In the genomic region with DNA sequence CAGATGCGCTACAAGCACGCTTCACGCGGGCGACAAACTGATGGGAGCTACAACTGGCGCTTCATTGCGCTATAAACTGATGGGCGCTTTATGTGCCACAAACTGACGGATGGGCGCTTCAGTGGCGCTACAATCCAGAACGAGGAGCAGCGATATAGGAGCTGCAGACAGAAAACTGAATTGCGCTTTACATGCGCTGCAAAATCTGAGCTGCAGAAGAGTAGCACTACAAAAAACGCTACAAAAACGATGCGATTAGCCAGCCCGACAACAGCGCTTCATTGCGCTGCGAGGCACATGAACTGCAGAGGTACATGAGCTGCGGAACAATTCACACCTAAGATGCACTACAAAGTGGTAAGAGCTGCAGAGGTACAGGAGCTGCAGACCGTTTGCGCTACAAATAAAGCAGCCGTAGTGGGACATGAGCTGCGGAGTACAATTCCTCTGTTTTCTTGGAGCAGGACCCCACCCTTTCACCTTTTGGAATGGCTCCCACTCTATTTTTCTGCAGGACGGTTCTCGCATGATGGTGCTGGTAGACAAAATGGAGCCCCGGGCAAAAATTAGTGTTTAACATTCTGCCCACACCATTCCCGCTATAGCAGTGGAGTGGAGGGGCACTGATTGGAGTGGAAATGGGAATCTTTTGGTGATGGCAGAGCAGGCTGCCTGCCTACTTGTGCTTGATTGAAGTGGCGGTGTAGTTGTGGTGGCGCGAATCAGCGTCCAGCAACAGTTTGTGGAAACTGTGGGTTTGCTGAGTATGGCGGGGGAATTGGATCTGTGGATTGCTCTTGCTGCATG, we compare ENCODE assay signal across 8 cellular contexts. TPM values are rescaled to one million over a fixed set of nuclear protein-coding genes. Genes with fewer than 3 reads are reported as not detected.
DNase-seq lines count a peak whose midpoint lies in the region; ATAC-seq, FAIRE-seq and TF ChIP-seq lines count a peak whose summit lies in the region.

No MANE protein-coding gene starts in this region.

- 50 to 52% methylated on average over 36 of the region's 36 CpGs for WGBS in lung, 2 donors

- peak overlapping the region; percentile 28 for H3K4me3 ChIP-seq in lung

- TF ChIP-seq CTCF in 22Rv1 (IDR thresholded peaks at IDR 0.05) (no peak), lung (IDR thresholded peaks at IDR 0.05; ENCODE audit: control extremely low read depth, extremely low read depth) (no peak)

- DNase-seq in GM12891 (ENCODE audit: insufficient read length, low spot score) (no peak), SHP77 treated with DMSO at 0.1 percent for 48 hours (lab: John Stamatoyannopoulos, UW) (peak; percentile 51), lung (ENCODE audit: low spot score) (no peak), substantia nigra (lab: John Stamatoyannopoulos, UW) (peak in 13 of 49 donors; percentile 6 to 46 (median 19)), NOMO-1 treated with DMSO at 0.1 percent for 48 hours (lab: John Stamatoyannopoulos, UW; ENCODE audit: unreplicated experiment) (no peak)
- peak; percentile 36 for DNase-seq in central memory CD4-positive, alpha-beta T cell

- H3K9me3 ChIP-seq in lung (ENCODE audit: control insufficient read depth in 2 of 2, insufficient read depth in 1 of 2, low read length in 1 of 2), result peaks cover 0 to 2% of the 10 kb centered on the region in 2 donors

- no peak for ATAC-seq in lung (ENCODE audit: insufficient read depth, low FRiP score)
- ATAC-seq in GM21515 (IDR thresholded peaks at IDR 0.05; ENCODE audit: unreplicated experiment), result no peak

- H3K27me3 ChIP-seq in lung (ENCODE audit: control insufficient read depth, insufficient read depth), result no peaks in the 10 kb centered on the region

- no peaks in the 10 kb centered on the region for H3K36me3 ChIP-seq in lung (ENCODE audit: control insufficient read depth in 2 of 2, insufficient read depth in 2 of 2, low read length in 2 of 2)

- H3K4me1 ChIP-seq in lung (ENCODE audit: control insufficient read depth in 2 of 2, insufficient read depth in 2 of 2, low read length in 2 of 2), result peaks cover 0 to 3% of the 10 kb centered on the region in 2 donors

- H3K27ac ChIP-seq in 22Rv1, result peak overlapping the region; percentile 93
- peak overlapping the region in 1 of 2 donors; percentile 20 for H3K27ac ChIP-seq in lung (ENCODE audit: low read depth in 1 of 2, low read length in 1 of 2)
- H3K27ac ChIP-seq in substantia nigra (ENCODE audit: low read depth, low read length, poor library complexity, severe bottlenecking), result peak overlapping the region; percentile 63

- TF ChIP-seq POLR2A in GM12891 (IDR thresholded peaks at IDR 0.05; ENCODE audit: low read depth, low read length), result no peak; the same call in 1 of the 2 replicates

- peak; percentile 65 for FAIRE-seq in GM12891 (lab: Jason Lieb, UNC)

TF ChIP-seq in GM12891, 5 proteins besides CTCF, POLR2A, EP300 and RAD21:
- TF ChIP-seq POLR2AphosphoS5 (IDR thresholded peaks at IDR 0.05; ENCODE audit: low read depth, low read length) (no peak; the same call in 1 of the 2 replicates), TAF1 (IDR thresholded peaks at IDR 0.05; ENCODE audit: low read depth, low read length) (no peak), PAX5 (IDR thresholded peaks at IDR 0.05; ENCODE audit: insufficient read depth, low read length, severe bottlenecking) (no peak), SPI1 (IDR thresholded peaks at IDR 0.05; ENCODE audit: low read depth, low read length) (no peak), POU2F2 (IDR thresholded peaks at IDR 0.05; ENCODE audit: low read depth, low read length) (no peak)

RNA-seq across cellular contexts. Expression of gene SGCE, which starts 1.2 kb away (rescaled TPM):
- polyA plus RNA-seq in GM12891 (2012; ENCODE audit: low read depth, missing spikeins), result 17.4 TPM
- total RNA-seq in lung, result 100 to 1,000 TPM in 1 of 2 donors, 10 to 100 TPM in 1; 42.7 to 171 TPM
- polyA plus RNA-seq in lung, result 10 to 100 TPM; 22.9 to 23.2 TPM

Comparison
In these comparisons a context has a peak if more than half of its experiments do, and no peak if none do; other contexts are left out.
1. DNase-seq: peak in SHP77 treated with DMSO at 0.1 percent for 48 hours (single experiment) and central memory CD4-positive, alpha-beta T cell (single experiment); none in GM12891 (single experiment), lung (single experiment) and NOMO-1 treated with DMSO at 0.1 percent for 48 hours (single experiment).